Comparison of ENCODE assay signal across 8 cellular contexts in the genomic region with DNA sequence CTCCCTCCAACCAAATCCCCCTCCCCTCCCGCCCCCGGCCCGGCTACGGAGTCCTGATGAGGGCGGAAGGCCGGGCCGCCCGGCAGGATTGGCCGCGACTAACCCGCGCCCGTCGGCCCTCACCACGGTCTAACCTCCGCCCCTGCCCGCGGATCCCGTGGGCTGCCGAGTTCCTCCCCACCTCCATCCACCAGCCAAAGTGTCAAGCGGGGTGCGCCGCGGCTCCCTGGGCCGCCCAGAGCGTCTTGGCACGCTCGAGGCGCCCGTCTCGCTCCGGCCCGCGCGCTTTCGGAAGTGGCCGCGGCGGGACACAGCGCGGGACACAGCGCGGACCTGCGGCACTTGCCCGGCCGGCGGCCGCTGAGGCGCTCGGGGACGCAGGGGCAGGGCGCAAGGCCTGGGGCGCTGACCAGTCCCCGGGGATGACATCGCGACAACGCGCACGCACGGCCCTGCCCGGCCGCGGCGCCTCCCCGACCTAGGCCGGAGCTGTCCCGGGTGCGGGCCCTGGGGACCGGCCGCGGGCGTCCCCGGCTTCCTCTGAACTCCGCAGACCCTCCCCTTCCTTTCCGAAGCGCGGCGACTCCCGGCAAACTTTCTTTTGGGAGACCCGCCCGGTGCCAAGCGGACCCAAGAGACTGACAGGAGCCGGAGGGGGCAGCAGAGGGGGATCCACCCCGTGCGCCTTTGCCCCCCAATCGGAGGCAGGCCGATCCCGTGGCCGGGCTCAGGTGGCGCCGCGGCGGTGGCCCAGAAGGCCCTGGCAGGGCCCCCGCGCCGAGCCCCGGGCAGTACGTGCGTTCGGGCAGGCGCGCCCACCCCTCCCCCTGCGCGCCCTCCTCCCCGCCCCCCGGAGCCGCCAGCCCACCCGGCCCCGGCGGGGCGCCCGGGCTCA.
DNase-seq lines count a peak whose midpoint lies in the region; ATAC-seq, FAIRE-seq and TF ChIP-seq lines count a peak whose summit lies in the region.

No MANE protein-coding gene starts in this region.

- H3K36me3 ChIP-seq in mucosa of stomach (ENCODE audit: control insufficient read depth, insufficient read depth, low read length), result no peaks in the 10 kb centered on the region

- peak overlapping the region; percentile 56 for H3K27ac ChIP-seq in epithelial cell of prostate

- H3K4me3 Mint-ChIP-seq in activated CD8-positive, alpha-beta T cell treated with anti-CD3 and anti-CD28 coated beads, Interleukin-2, amount 10 ng/mL, durations not matched to agents 7 days and 5 days, result peak overlapping the region; percentile 82
- peak overlapping the region; percentile 86 for H3K4me3 Mint-ChIP-seq in type B pancreatic cell

- ATAC-seq in GM21423 (IDR thresholded peaks at IDR 0.05; ENCODE audit: unreplicated experiment), result peak; percentile 27
- peak; percentile 45 for ATAC-seq in activated CD8-positive, alpha-beta T cell treated with anti-CD3 and anti-CD28 coated beads, Interleukin-2, amount 10 ng/mL, durations not matched to agents 7 days and 5 days

- H3K9ac ChIP-seq in mucosa of stomach (ENCODE audit: low read length), result peak overlapping the region; percentile 66

- no peak for FAIRE-seq in HTR-8/SVneo (lab: Jason Lieb, UNC)

- peaks cover 65% of the 10 kb centered on the region for H3K4me1 Mint-ChIP-seq in activated CD8-positive, alpha-beta T cell treated with anti-CD3 and anti-CD28 coated beads, Interleukin-2, amount 10 ng/mL, durations not matched to agents 7 days and 5 days (ENCODE audit: low read depth)
- H3K4me1 Mint-ChIP-seq in type B pancreatic cell (ENCODE audit: unreplicated experiment), result no peaks in the 10 kb centered on the region

- TF ChIP-seq CTCF in type B pancreatic cell (conservative IDR thresholded peaks at IDR 0.05), result peak; percentile 21

- H3K4me1 ChIP-seq in mucosa of stomach (ENCODE audit: control insufficient read depth, insufficient read depth, low read length), result peaks cover 4% of the 10 kb centered on the region

- H3K36me3 Mint-ChIP-seq in activated CD8-positive, alpha-beta T cell treated with anti-CD3 and anti-CD28 coated beads, Interleukin-2, amount 10 ng/mL, durations not matched to agents 7 days and 5 days (ENCODE audit: low read depth), result peaks cover 14% of the 10 kb centered on the region
- H3K36me3 Mint-ChIP-seq in type B pancreatic cell, result no peaks in the 10 kb centered on the region

- POLR2A ChIA-PET in activated CD8-positive, alpha-beta T cell treated with anti-CD3 and anti-CD28 coated beads, Interleukin-2, amount 10 ng/mL, durations not matched to agents 7 days and 5 days (lab: Charles Lee), result interaction anchor here (1.0 to 3.5 kb wide), 9 partner anchors 10 to 903 kb away, joined by 3 to 30 read pairs (median 4); partner anchors contain the start of gene BNIP2

- no peaks in the 10 kb centered on the region for H3K9me3 Mint-ChIP-seq in activated CD8-positive, alpha-beta T cell treated with anti-CD3 and anti-CD28 coated beads, Interleukin-2, amount 10 ng/mL, durations not matched to agents 7 days and 5 days (ENCODE audit: insufficient read depth)
- H3K9me3 Mint-ChIP-seq in type B pancreatic cell, result no peaks in the 10 kb centered on the region

- H3K27ac Mint-ChIP-seq in activated CD8-positive, alpha-beta T cell treated with anti-CD3 and anti-CD28 coated beads, Interleukin-2, amount 10 ng/mL, durations not matched to agents 7 days and 5 days, result peak overlapping the region; percentile 84
- no peak overlapping the region for H3K27ac Mint-ChIP-seq in type B pancreatic cell

- CTCF ChIA-PET in activated CD8-positive, alpha-beta T cell treated with anti-CD3 and anti-CD28 coated beads, Interleukin-2, amount 10 ng/mL, durations not matched to agents 7 days and 5 days (lab: Charles Lee), result interaction anchor here (0.7 to 6.9 kb wide), 16 partner anchors 7 to 578 kb away, joined by 3 to 54 read pairs (median 3); no protein-coding TSS in a partner anchor

- H3K4me3 ChIP-seq in mucosa of stomach (ENCODE audit: low read length), result peak overlapping the region; percentile 14

- no peaks in the 10 kb centered on the region for H3K27me3 Mint-ChIP-seq in activated CD8-positive, alpha-beta T cell treated with anti-CD3 and anti-CD28 coated beads, Interleukin-2, amount 10 ng/mL, durations not matched to agents 7 days and 5 days (ENCODE audit: low read depth)
- peaks cover 67% of the 10 kb centered on the region for H3K27me3 Mint-ChIP-seq in type B pancreatic cell

- peaks cover 31% of the 10 kb centered on the region for H3K27me3 ChIP-seq in mucosa of stomach (ENCODE audit: control insufficient read depth, insufficient read depth, low read length)

- DNase-seq in EH (ENCODE audit: low read depth), result peak; percentile 28
- DNase-seq in HTR-8/SVneo (ENCODE audit: insufficient read length, low spot score), result peak; percentile 18
- peak; percentile 64 for DNase-seq in activated CD8-positive, alpha-beta T cell treated with anti-CD3 and anti-CD28 coated beads, Interleukin-2, amount 10 ng/mL, durations not matched to agents 7 days and 5 days
- no peak for DNase-seq in epithelial cell of prostate (ENCODE audit: low read depth, low spot score)
- peak; percentile 73 for DNase-seq in type B pancreatic cell (ENCODE audit: extremely low spot score, unreplicated experiment)
- no peak for DNase-seq in HT-29 (ENCODE audit: low spot score)

- no peaks in the 10 kb centered on the region for H3K9me3 ChIP-seq in mucosa of stomach (ENCODE audit: control insufficient read depth, low read length)

Comparison
In these comparisons a context has a peak if more than half of its experiments do, and no peak if none do; other contexts are left out.
1. DNase-seq: peak in EH (single experiment), HTR-8/SVneo (single experiment), activated CD8-positive, alpha-beta T cell treated with anti-CD3 and anti-CD28 coated beads, Interleukin-2, amount 10 ng/mL, durations not matched to agents 7 days and 5 days (single experiment) and type B pancreatic cell (single experiment); none in epithelial cell of prostate (single experiment) and HT-29 (single experiment).